Comparison of ENCODE assay signal across 21 cellular contexts in genomic region chr10:1124796-1125195, GRCh38.
A peak's percentile ranks its signal among the peaks of the same experiment; 100 is the strongest.
DNase-seq lines count a peak whose midpoint lies in the region; TF ChIP-seq lines count a peak whose summit lies in the region.
"Had no signal": no experiment of that assay in that cellular context is flagged by ENCODE, and none has a peak within 500 bp of the region (broad histone marks: within the 10 kb centered on the region; RNA-seq: fewer than 3 reads in every experiment).

No MANE protein-coding gene starts in this region.

- H2BK15ac ChIP-seq in H9 (ENCODE audit: low read depth, low read length) = no peak overlapping the region

- no peak for DNase-seq in activated naive CD4-positive, alpha-beta T cell (lab: John Stamatoyannopoulos, UW)
- DNase-seq in H9 (no peak), endothelial cell (ENCODE audit: low spot score) (no peak), cerebellar nuclear complex (lab: John Stamatoyannopoulos, UW) (no peak), GM13977 (ENCODE audit: low spot score) (no peak), CD14-positive monocyte (ENCODE audit: low spot score) (no peak)
- DNase-seq: Calu3, DMS153, DND-41, Karpas-422, NCI-H1092, NCI-H1417 treated with DMSO at 0.1 percent for 48 hours, NCI-H187, NCI-H2081 treated with DMSO at 0.1 percent for 48 hours, NCI-H2171, NCI-H524, NCI-H774, PC-9, Right ventricle myocardium superior had no signal

- H4K91ac ChIP-seq in H9 (ENCODE audit: insufficient read length, low read depth, low read length) = no peak overlapping the region

- H3K4me3 Mint-ChIP-seq in activated naive CD4-positive, alpha-beta T cell treated with anti-CD3 and anti-CD28 coated beads, Interleukin-2, amount 50 U/mL, for 24 hours = no peak overlapping the region
- H3K4me3 Mint-ChIP-seq in H9 (no peak overlapping the region), endothelial cell (ENCODE audit: unreplicated experiment) (no peak overlapping the region), CD14-positive monocyte (no peak overlapping the region)

- no peak overlapping the region for H4K5ac ChIP-seq in H9 (ENCODE audit: insufficient read length, low read depth, low read length)

- H3K23ac ChIP-seq in H9 (ENCODE audit: insufficient read length, low read depth, low read length) = no peak overlapping the region

- H4K20me1 ChIP-seq in H9 (ENCODE audit: control insufficient read depth, insufficient read depth, insufficient read length) = no peaks in the 10 kb centered on the region

- no peaks in the 10 kb centered on the region for H3K23me2 ChIP-seq in H9 (ENCODE audit: insufficient read length, low read depth, low read length, poor library complexity, severe bottlenecking)

- no peaks in the 10 kb centered on the region for H3K9me3 Mint-ChIP-seq in activated naive CD4-positive, alpha-beta T cell treated with anti-CD3 and anti-CD28 coated beads, Interleukin-2, amount 50 U/mL, for 24 hours
- H3K9me3 Mint-ChIP-seq in H9 = no peaks in the 10 kb centered on the region
- H3K9me3 Mint-ChIP-seq in endothelial cell (ENCODE audit: unreplicated experiment) = no peaks in the 10 kb centered on the region
- H3K9me3 Mint-ChIP-seq in CD14-positive monocyte = no peaks in the 10 kb centered on the region

- no peak overlapping the region for H3K4ac ChIP-seq in H9 (ENCODE audit: low read depth, low read length)

- H3K4me1 ChIP-seq in H9 (ENCODE audit: insufficient read depth, low read length) = no peaks in the 10 kb centered on the region
- H3K4me1 ChIP-seq: SJSA1 had no signal

- in situ Hi-C loops in GM13977 (cut with MboI; ENCODE audit: low pct_unique_long_range_greater_than_20kb, low sequenced_read_pairs, unreplicated experiment) = no loop called here

- H3K27me3 Mint-ChIP-seq in activated naive CD4-positive, alpha-beta T cell treated with anti-CD3 and anti-CD28 coated beads, Interleukin-2, amount 50 U/mL, for 24 hours = no peaks in the 10 kb centered on the region
- H3K27me3 Mint-ChIP-seq in H9 (ENCODE audit: low read depth) (no peaks in the 10 kb centered on the region), endothelial cell (ENCODE audit: unreplicated experiment) (peaks cover 2% of the 10 kb centered on the region), CD14-positive monocyte (ENCODE audit: low read depth in 3 of 3) (no peaks in the 10 kb centered on the region)

- no peaks in the 10 kb centered on the region for H3K9me3 ChIP-seq in H9 (ENCODE audit: control insufficient read depth, low read depth, low read length)
- H3K9me3 ChIP-seq: SJSA1 had no signal

- H3K14ac ChIP-seq in H9 (ENCODE audit: insufficient read depth, low read length) = no peak overlapping the region

- intact Hi-C loops in CD14-positive monocyte (cut with micrococcal nuclease) = no loop called here

- H3K36me3 Mint-ChIP-seq in activated naive CD4-positive, alpha-beta T cell treated with anti-CD3 and anti-CD28 coated beads, Interleukin-2, amount 50 U/mL, for 24 hours = peaks cover 27% of the 10 kb centered on the region
- H3K36me3 Mint-ChIP-seq in H9 (ENCODE audit: insufficient read depth in 1 of 3, low read depth in 3 of 3) (peaks cover 27 to 53% (median 49%) of the 10 kb centered on the region in 3 experiments), endothelial cell (ENCODE audit: low read depth, unreplicated experiment) (peaks cover 54% of the 10 kb centered on the region), CD14-positive monocyte (peaks cover 90 to 97% of the 10 kb centered on the region in 2 donors)

- peak overlapping the region; percentile 38 for H3K27ac Mint-ChIP-seq in activated naive CD4-positive, alpha-beta T cell treated with anti-CD3 and anti-CD28 coated beads, Interleukin-2, amount 50 U/mL, for 24 hours
- H3K27ac Mint-ChIP-seq in H9 (peak overlapping the region in 2 of 3 experiments; percentile 8 to 27; a peak in 3 of 7 replicates), endothelial cell (ENCODE audit: unreplicated experiment) (peak overlapping the region; percentile 34), CD14-positive monocyte (no peak overlapping the region)

- H3K9ac ChIP-seq in H9 (ENCODE audit: extremely low read depth, insufficient read length, low read length) = no peak overlapping the region

- H3K79me1 ChIP-seq in H9 (ENCODE audit: insufficient read depth, low read depth, low read length, poor library complexity, severe bottlenecking) = no peaks in the 10 kb centered on the region

- H3K27ac ChIP-seq in H9 (ENCODE audit: insufficient read length, low read depth, low read length) = no peak overlapping the region
- H3K27ac ChIP-seq: PC-9, SJSA1 had no signal

- peaks cover 39% of the 10 kb centered on the region for H3K4me1 Mint-ChIP-seq in activated naive CD4-positive, alpha-beta T cell treated with anti-CD3 and anti-CD28 coated beads, Interleukin-2, amount 50 U/mL, for 24 hours
- H3K4me1 Mint-ChIP-seq in H9 (no peaks in the 10 kb centered on the region), endothelial cell (ENCODE audit: unreplicated experiment) (peaks cover 19% of the 10 kb centered on the region), CD14-positive monocyte (peaks cover 6% of the 10 kb centered on the region)

- no peak overlapping the region for H3K56ac ChIP-seq in H9 (ENCODE audit: insufficient read length, low read depth, low read length)

- H2BK12ac ChIP-seq in H9 (ENCODE audit: insufficient read length, low read depth, low read length) = no peak overlapping the region

- no peak overlapping the region for H2BK120ac ChIP-seq in H9 (ENCODE audit: low read depth, low read length, poor library complexity, severe bottlenecking)

- no peak overlapping the region for H3K4me2 ChIP-seq in H9 (ENCODE audit: insufficient read depth, insufficient read length, low read length)
- H3K4me2 ChIP-seq: PC-9 had no signal

- H2BK5ac ChIP-seq in H9 (ENCODE audit: insufficient read length, low read length) = no peak overlapping the region

- WGBS in H9 (ENCODE audit: extremely low coverage, insufficient read length, low lambda C conversion rate) = no CpG with 5 or more reads among the region's 11 CpGs

- no peak overlapping the region for H3K18ac ChIP-seq in H9 (ENCODE audit: insufficient read length, low read depth, low read length)

- H2AK5ac ChIP-seq in H9 (ENCODE audit: insufficient read length, low read length) = no peak overlapping the region

- H2BK20ac ChIP-seq in H9 (ENCODE audit: low read depth, low read length, poor library complexity, severe bottlenecking) = no peak overlapping the region

- H3K27me3 ChIP-seq in H9 (ENCODE audit: insufficient read depth, low read length) = no peaks in the 10 kb centered on the region
- H3K27me3 ChIP-seq: SJSA1 had no signal

- no peak overlapping the region for H3T11ph ChIP-seq in H9 (ENCODE audit: low read length)

- no peaks in the 10 kb centered on the region for H3K79me2 ChIP-seq in H9 (ENCODE audit: insufficient read depth, low read length)

- no peak overlapping the region for H4K8ac ChIP-seq in H9 (replicated peaks; ENCODE audit: insufficient read length, low read depth, low read length)

- TF ChIP-seq CTCF in H9 (conservative IDR thresholded peaks at IDR 0.05) = no peak
- TF ChIP-seq CTCF in endothelial cell (IDR thresholded peaks at IDR 0.05; ENCODE audit: unreplicated experiment) = no peak
- no peak for TF ChIP-seq CTCF in GM13977 (IDR thresholded peaks at IDR 0.05; ENCODE audit: extremely low read depth, insufficient read depth, missing control alignments)
- no peak for TF ChIP-seq CTCF in CD14-positive monocyte (IDR thresholded peaks at IDR 0.05)

- no peak overlapping the region for H2AFZ ChIP-seq in H9 (ENCODE audit: low read length)
- H2AFZ ChIP-seq: PC-9 had no signal

Comparison
In these comparisons a context has a peak if more than half of its experiments do, and no peak if none do; other contexts are left out.
1. H3K27ac Mint-ChIP-seq: peak in activated naive CD4-positive, alpha-beta T cell treated with anti-CD3 and anti-CD28 coated beads, Interleukin-2, amount 50 U/mL, for 24 hours (single experiment), H9 (2 of 3) and endothelial cell (single experiment); none in CD14-positive monocyte (0 of 7).